27 cellular contexts compared by ENCODE assay signal in genomic region chr3:196546537-196546936, GRCh38. TPM values are rescaled to one million over a fixed set of nuclear protein-coding genes. Genes with fewer than 3 reads are reported as not detected.
"Had no signal": no experiment of that assay in that cellular context is flagged by ENCODE, and none has a peak within 500 bp of the region (broad histone marks: within the 10 kb centered on the region; RNA-seq: fewer than 3 reads in every experiment).

No MANE protein-coding gene starts in this region.

- H3K9me3 ChIP-seq: ascending aorta had no signal

- H3K4me3 Mint-ChIP-seq: activated naive CD8-positive, alpha-beta T cell treated with anti-CD3 and anti-CD28 coated beads, Interleukin-2, amount 50 U/mL, for 24 hours; activated T-cell treated with anti-CD3 and anti-CD28 coated beads, Interleukin-2, amount 50 U/mL, for 4 hours; T-helper 1 cell treated with Interleukin-12 subunit alpha and Interleukin-12 subunit beta and Interleukin-4 antibody, amounts not matched to agents 30 μg/mL and 1 μg/mL, for 36 hours; WTC11 had no signal

- H3K27me3 ChIP-seq: ascending aorta, body of pancreas, cardiac muscle cell, Peyer's patch had no signal

- H3K4me1 ChIP-seq: ascending aorta, body of pancreas, Peyer's patch had no signal

- H3K27ac Mint-ChIP-seq: activated naive CD8-positive, alpha-beta T cell treated with anti-CD3 and anti-CD28 coated beads, Interleukin-2, amount 50 U/mL, for 24 hours; T-helper 1 cell treated with Interleukin-12 subunit alpha and Interleukin-12 subunit beta and Interleukin-4 antibody, amounts not matched to agents 30 μg/mL and 1 μg/mL, for 36 hours; WTC11 had no signal

- H3K4me3 ChIP-seq: ascending aorta, body of pancreas, cardiac muscle cell, Peyer's patch had no signal

- H3K27ac ChIP-seq: ascending aorta, body of pancreas, cardiac muscle cell, Peyer's patch, RWPE1 had no signal

- ATAC-seq: activated naive CD4-positive, alpha-beta T cell treated with anti-CD3 and anti-CD28 coated beads, Interleukin-2, amount 50 U/mL, for 72 hours; activated naive CD8-positive, alpha-beta T cell treated with anti-CD3 and anti-CD28 coated beads, Interleukin-2, amount 50 U/mL, for 24 hours; activated T-cell treated with anti-CD3 and anti-CD28 coated beads, Interleukin-2, amount 50 U/mL, for 4 hours; body of pancreas had no signal

- H3K4me1 Mint-ChIP-seq: activated naive CD8-positive, alpha-beta T cell treated with anti-CD3 and anti-CD28 coated beads, Interleukin-2, amount 50 U/mL, for 24 hours; WTC11 had no signal

- H3K36me3 ChIP-seq: ascending aorta, cardiac muscle cell, Peyer's patch had no signal

- DNase-seq: activated CD4-positive, alpha-beta T cell treated with anti-CD3 and anti-CD28 coated beads for 48 hours; activated CD4-positive, alpha-beta T cell treated with anti-CD3 and anti-CD28 coated beads, Interleukin-2, amount 50 U/mL, for 48 hours; activated CD4-positive, CD25-positive, alpha-beta regulatory T cell treated with anti-CD3 and anti-CD28 coated beads, Interleukin-2, amount 50 U/mL, for 72 hours; activated effector memory CD4-positive, alpha-beta T cell treated with anti-CD3 and anti-CD28 coated beads, Interleukin-2, amount 50 U/mL, for 16 hours; activated naive CD4-positive, alpha-beta T cell treated with Interleukin-2 at 50 U/mL for 16 hours; activated naive CD8-positive, alpha-beta T cell treated with anti-CD3 and anti-CD28 coated beads, Interleukin-2, amount 50 U/mL, for 24 hours; activated T-cell treated with anti-CD3 and anti-CD28 coated beads, Interleukin-2, amount 50 U/mL, for 4 hours; amniotic stem cell; body of pancreas; cerebellar nuclear complex; KG1; NCI-H1048; NCI-H146; NCI-H187 treated with DMSO at 0.1 percent for 48 hours; NCI-H2081 treated with DMSO at 0.1 percent for 48 hours; NCI-H446; NCI-H524; Peyer's patch; Right ventricle myocardium superior had no signal

RNA-seq across cellular contexts. Expression of gene SMCO1, which starts 31.4 kb away (rescaled TPM):
- total RNA-seq: activated naive CD4-positive, alpha-beta T cell treated with anti-CD3 and anti-CD28 coated beads, Interleukin-2, amount 50 U/mL, for 72 hours; activated T-cell treated with anti-CD3 and anti-CD28 coated beads, Interleukin-2, amount 50 U/mL, for 4 hours; ascending aorta; body of pancreas; LHCN-M2; Peyer's patch; SK-MEL-5; WTC11 had no signal
